Comparison of ENCODE assay signal across 8 cellular contexts in genomic region chr17:82351713-82352488, GRCh38. TPM values are rescaled to one million over a fixed set of nuclear protein-coding genes. Genes with fewer than 3 reads are reported as not detected.
DNase-seq lines count a peak whose midpoint lies in the region; ATAC-seq, FAIRE-seq and TF ChIP-seq lines count a peak whose summit lies in the region.

No MANE protein-coding gene starts in this region.

- WGBS in hepatocyte (ENCODE audit: low lambda C conversion rate, missing lambda C conversion rate): 46% methylated on average over 26 of the region's 26 CpGs

- H3K27me3 ChIP-seq in astrocyte (ENCODE audit: insufficient read depth, low read length) (peaks cover 9% of the 10 kb centered on the region), hepatocyte (no peaks in the 10 kb centered on the region)

- peak; percentile 96 for DNase-seq in NCI-H1694 (lab: John Stamatoyannopoulos, UW)
- DNase-seq in T-helper 9 cell: peak; percentile 77
- peak; percentile 58 for DNase-seq in astrocyte (ENCODE audit: low read depth)
- DNase-seq in hepatocyte (ENCODE audit: low spot score): peak; percentile 94
- peak; percentile 43 for DNase-seq in skeletal muscle cell (ENCODE audit: low read depth)

- H3K27ac ChIP-seq in C4-2B: no peak overlapping the region
- no peak overlapping the region for H3K27ac ChIP-seq in astrocyte (ENCODE audit: low read depth, low read length)
- H3K27ac ChIP-seq in hepatocyte: no peak overlapping the region

- FAIRE-seq in astrocyte (lab: Jason Lieb, UNC): no peak

- peaks cover 3% of the 10 kb centered on the region for H3K4me1 Mint-ChIP-seq in astrocyte (ENCODE audit: low read depth, unreplicated experiment)

- H3K27me3 Mint-ChIP-seq in astrocyte (ENCODE audit: low read depth, unreplicated experiment): peaks cover 38% of the 10 kb centered on the region

- no peak overlapping the region for H3K9ac ChIP-seq in astrocyte (ENCODE audit: low read length)

- H3K4me2 ChIP-seq in astrocyte (ENCODE audit: low read length) (no peak overlapping the region), hepatocyte (no peak overlapping the region)

- no peaks in the 10 kb centered on the region for H3K9me3 Mint-ChIP-seq in astrocyte (ENCODE audit: unreplicated experiment)

- no peak overlapping the region for H3K4me3 Mint-ChIP-seq in astrocyte (ENCODE audit: unreplicated experiment)

- H3K4me3 ChIP-seq in astrocyte (ENCODE audit: insufficient read depth, low read depth, low read length) (no peak overlapping the region), hepatocyte (no peak overlapping the region), skeletal muscle cell (ENCODE audit: low read depth, low read length) (no peak overlapping the region)

- no peak overlapping the region for H3K27ac Mint-ChIP-seq in astrocyte (ENCODE audit: unreplicated experiment)

- no peaks in the 10 kb centered on the region for H3K9me3 ChIP-seq in astrocyte (ENCODE audit: insufficient read depth, low read depth, low read length)
- no peaks in the 10 kb centered on the region for H3K9me3 ChIP-seq in hepatocyte (ENCODE audit: low read depth)

- H2AFZ ChIP-seq in astrocyte (ENCODE audit: low read depth, low read length): peak overlapping the region; percentile 46
- no peak overlapping the region for H2AFZ ChIP-seq in hepatocyte

- peaks cover 10% of the 10 kb centered on the region for H3K4me1 ChIP-seq in astrocyte (ENCODE audit: insufficient read depth, low read length)
- peaks cover 27% of the 10 kb centered on the region for H3K4me1 ChIP-seq in hepatocyte (ENCODE audit: insufficient read depth)

- H3K36me3 Mint-ChIP-seq in astrocyte (ENCODE audit: low read depth, unreplicated experiment): peaks cover 1% of the 10 kb centered on the region

- no peaks in the 10 kb centered on the region for H3K79me2 ChIP-seq in astrocyte (ENCODE audit: insufficient read depth, low read length)
- no peaks in the 10 kb centered on the region for H3K79me2 ChIP-seq in hepatocyte

- ATAC-seq in GM21528 (IDR thresholded peaks at IDR 0.05; ENCODE audit: low FRiP score, unreplicated experiment) (peak; percentile 62), HG03342 (IDR thresholded peaks at IDR 0.05; ENCODE audit: unreplicated experiment) (no peak)

- TF ChIP-seq CTCF in C4-2B (conservative IDR thresholded peaks at IDR 0.05): peak; percentile 97
- TF ChIP-seq CTCF in astrocyte (IDR thresholded peaks at IDR 0.05; ENCODE audit: insufficient read depth, low read depth, low read length): peak; percentile 83
- peak; percentile 95 for TF ChIP-seq CTCF in hepatocyte (IDR thresholded peaks at IDR 0.05; ENCODE audit: poor library complexity)

- H3K36me3 ChIP-seq in astrocyte (ENCODE audit: insufficient read depth, low read length) (no peaks in the 10 kb centered on the region), hepatocyte (replicated peaks; ENCODE audit: insufficient read depth, low read depth) (no peaks in the 10 kb centered on the region)

- peaks cover 3% of the 10 kb centered on the region for H4K20me1 ChIP-seq in astrocyte (ENCODE audit: insufficient read depth, low read length)
- H4K20me1 ChIP-seq in hepatocyte (ENCODE audit: insufficient read depth, poor library complexity, severe bottlenecking): no peaks in the 10 kb centered on the region

- H3K9me2 ChIP-seq in hepatocyte (replicated peaks; ENCODE audit: insufficient read depth): no peaks in the 10 kb centered on the region

RNA-seq across cellular contexts. Expression of gene TEX19, which starts 7.1 kb away (rescaled TPM):
- total RNA-seq in astrocyte (not detected in 2 replicates), hepatocyte (not detected in 2 replicates)
- not detected in 2 replicates for polyA plus RNA-seq in hepatocyte

RNA-seq across cellular contexts. Expression of gene SECTM1, which starts 18.3 kb away (rescaled TPM):
- total RNA-seq in astrocyte (0.27 TPM in 1 of 2 replicates, not detected in the other), hepatocyte (9.3 and 9.7 TPM in 2 replicates)
- polyA plus RNA-seq in hepatocyte: 9.9 and 15.0 TPM in 2 replicates

RNA-seq across cellular contexts. Expression of gene UTS2R, which starts 19.7 kb away (rescaled TPM):
- total RNA-seq in astrocyte (not detected in 2 replicates), hepatocyte (0.10 TPM in 1 of 2 replicates, not detected in the other)
- polyA plus RNA-seq in hepatocyte: not detected in 2 replicates

RNA-seq across cellular contexts. Expression of gene CD7, which starts 34.5 kb away (rescaled TPM):
- total RNA-seq in astrocyte (0.18 and 0.24 TPM in 2 replicates), hepatocyte (0.64 and 1.8 TPM in 2 replicates)
- 7.0 and 7.8 TPM in 2 replicates for polyA plus RNA-seq in hepatocyte

Comparison
In these comparisons a context has a peak if more than half of its experiments do, and no peak if none do; other contexts are left out.
1. DNase-seq: peak in every context shown above with its lines; median percentile 96 in NCI-H1694; 94 in hepatocyte; 77 in T-helper 9 cell; 58 in astrocyte; 43 in skeletal muscle cell.